Comparison of ENCODE assay signal across 1 cellular context in the genomic region with DNA sequence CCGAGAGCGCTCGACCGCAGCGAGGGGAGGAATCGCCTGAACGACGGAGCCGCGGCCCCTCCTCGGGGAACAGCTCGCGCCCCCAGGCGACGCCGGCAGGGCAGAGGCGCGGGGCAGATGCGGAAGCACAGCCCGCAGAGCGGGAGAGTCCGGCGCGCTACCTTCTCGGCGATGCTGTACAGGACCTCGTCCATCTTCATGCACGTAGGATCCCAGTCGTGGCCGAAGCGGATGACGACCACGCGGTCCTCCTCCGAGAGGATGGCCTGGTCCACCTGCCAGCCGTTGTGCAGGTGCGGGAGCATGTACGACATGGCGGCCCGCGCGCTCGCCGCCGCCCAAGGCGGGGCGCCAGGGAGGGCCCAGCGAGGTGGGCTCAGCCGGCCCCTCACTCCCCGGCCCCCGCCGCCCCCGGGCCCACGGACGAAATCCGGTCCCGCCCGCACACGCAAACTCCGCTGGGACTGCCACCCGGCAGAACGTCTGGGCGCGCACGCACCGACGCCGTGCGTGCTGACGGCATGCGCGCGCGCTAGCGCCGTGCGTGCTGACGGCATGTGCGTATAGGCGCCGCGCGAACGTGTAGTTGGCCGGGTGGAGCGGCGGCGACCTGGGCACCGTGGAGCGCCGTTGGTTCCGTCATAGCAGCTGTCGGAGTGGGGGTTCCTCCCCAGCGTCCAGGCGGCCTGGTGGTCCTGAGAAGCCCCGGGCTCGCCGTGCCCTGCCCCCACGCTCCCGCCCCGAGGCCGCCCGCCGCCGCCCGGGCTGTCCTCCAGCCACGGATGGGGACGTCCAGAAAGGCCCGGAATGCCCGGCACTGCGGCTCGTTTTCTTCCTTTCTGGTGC.
TF ChIP-seq lines count a peak whose summit lies in the region.

A gene with protein sequence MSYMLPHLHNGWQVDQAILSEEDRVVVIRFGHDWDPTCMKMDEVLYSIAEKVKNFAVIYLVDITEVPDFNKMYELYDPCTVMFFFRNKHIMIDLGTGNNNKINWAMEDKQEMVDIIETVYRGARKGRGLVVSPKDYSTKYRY (minus strand): TSS at position 485 of the 846 bp plus-strand sequence. CDS start 171 bp downstream, at position 314.

TF ChIP-seq in GM12878, 131 proteins besides CTCF, POLR2A, EP300 and RAD21 (continued from another document and continues in another):
- TF ChIP-seq ZNF687 (IDR thresholded peaks at IDR 0.05) (peak; percentile 96), BMI1 (IDR thresholded peaks at IDR 0.05; ENCODE audit: borderline replicate concordance) (no peak), FOXK2 (IDR thresholded peaks at IDR 0.05) (no peak), RBBP5 (conservative IDR thresholded peaks at IDR 0.05) (0 out of 2 replicates have a peak, but pooled peaks have one; percentile 44), POU2F2 (IDR thresholded peaks at IDR 0.05; ENCODE audit: borderline replicate concordance, low read depth, low read length) (peak; percentile 55; the same call in 2 of the 3 replicates), HDAC2 (IDR thresholded peaks at IDR 0.05) (no peak), TARDBP (IDR thresholded peaks at IDR 0.05; ENCODE audit: borderline replicate concordance) (no peak), HDAC6 (IDR thresholded peaks at IDR 0.05; ENCODE audit: unreplicated experiment) (no peak), RB1 (IDR thresholded peaks at IDR 0.05; ENCODE audit: borderline replicate concordance) (peak; percentile 27; the same call in 1 of the 2 replicates), RFX5 (IDR thresholded peaks at IDR 0.05; ENCODE audit: low read depth, low read length) (0 out of 2 replicates have a peak, but pooled peaks have one; percentile 43), SIX5 (IDR thresholded peaks at IDR 0.05; ENCODE audit: low read depth, low read length, severe bottlenecking) (peak; percentile 31), CEBPZ (IDR thresholded peaks at IDR 0.05; ENCODE audit: low read depth, low read length) (no peak), ETV6 (conservative IDR thresholded peaks at IDR 0.05 in 1 of 2, IDR thresholded peaks at IDR 0.05 in 1 of 2; ENCODE audit: borderline replicate concordance in 1 of 2, low read depth in 1 of 2) (no peak), NFXL1 (IDR thresholded peaks at IDR 0.05; ENCODE audit: borderline replicate concordance) (no peak), ZNF622 (IDR thresholded peaks at IDR 0.05) (no peak), ZNF207 (IDR thresholded peaks at IDR 0.05; ENCODE audit: borderline replicate concordance) (no peak), TAF1 (IDR thresholded peaks at IDR 0.05; ENCODE audit: borderline replicate concordance, low read depth, low read length) (peak; percentile 65; the same call in 1 of the 2 replicates), BHLHE40 (IDR thresholded peaks at IDR 0.05; ENCODE audit: borderline replicate concordance in 1 of 2, low read depth in 2 of 2, low read length in 1 of 2) (peak in 1 of 2 experiments; percentile 82; a peak in 1 of 4 replicates), NR2F1 (conservative IDR thresholded peaks at IDR 0.05) (no peak), MTA3 (IDR thresholded peaks at IDR 0.05; ENCODE audit: borderline replicate concordance, low read length) (no peak), POLR2AphosphoS2 (IDR thresholded peaks at IDR 0.05; ENCODE audit: low read depth, low read length) (peak; percentile 34; the same call in 1 of the 2 replicates), PKNOX1 (IDR thresholded peaks at IDR 0.05) (no peak), IKZF2 (IDR thresholded peaks at IDR 0.05) (peak; percentile 20 to 35; a peak in 2 of 4 replicates), SMAD1 (IDR thresholded peaks at IDR 0.05; ENCODE audit: low read depth, partially characterized antibody) (no peak), CBX3 (IDR thresholded peaks at IDR 0.05; ENCODE audit: borderline replicate concordance, low read depth) (no peak), CREB1 (IDR thresholded peaks at IDR 0.05; ENCODE audit: low read depth) (peak; percentile 95), SUZ12 (IDR thresholded peaks at IDR 0.05; ENCODE audit: unreplicated experiment) (no peak), EZH2 (IDR thresholded peaks at IDR 0.05; ENCODE audit: borderline replicate concordance, control insufficient read depth, low read depth, low read length) (no peak), NBN (IDR thresholded peaks at IDR 0.05) (0 out of 2 replicates have a peak, but pooled peaks have one; percentile 27), BACH1 (IDR thresholded peaks at IDR 0.05; ENCODE audit: borderline replicate concordance) (peak; percentile 68; the same call in 1 of the 2 replicates), SMC3 (IDR thresholded peaks at IDR 0.05; ENCODE audit: borderline replicate concordance, low read length) (peak; percentile 40; the same call in 1 of the 2 replicates), MXI1 (IDR thresholded peaks at IDR 0.05; ENCODE audit: low read depth, low read length) (peak; percentile 75), NR2C1 (IDR thresholded peaks at IDR 0.05) (no peak), MEF2B (IDR thresholded peaks at IDR 0.05; ENCODE audit: partially characterized antibody, poor library complexity, severe bottlenecking) (peak; percentile 38), SRF (IDR thresholded peaks at IDR 0.05; ENCODE audit: low read depth in 2 of 2, low read length in 2 of 2) (no peak), TCF12 (IDR thresholded peaks at IDR 0.05; ENCODE audit: low read depth, low read length) (0 out of 2 replicates have a peak, but pooled peaks have one; percentile 21), SMAD5 (IDR thresholded peaks at IDR 0.05; ENCODE audit: low read depth) (peak; percentile 75; the same call in 1 of the 2 replicates), NRF1 (conservative IDR thresholded peaks at IDR 0.05; ENCODE audit: low read depth, low read length) (peak; percentile 39; the same call in 1 of the 2 replicates), RAD51 (IDR thresholded peaks at IDR 0.05) (no peak), POLR2AphosphoS5 (IDR thresholded peaks at IDR 0.05; ENCODE audit: low read length) (peak; percentile 90)
- TF ChIP-seq, protein P1, sequence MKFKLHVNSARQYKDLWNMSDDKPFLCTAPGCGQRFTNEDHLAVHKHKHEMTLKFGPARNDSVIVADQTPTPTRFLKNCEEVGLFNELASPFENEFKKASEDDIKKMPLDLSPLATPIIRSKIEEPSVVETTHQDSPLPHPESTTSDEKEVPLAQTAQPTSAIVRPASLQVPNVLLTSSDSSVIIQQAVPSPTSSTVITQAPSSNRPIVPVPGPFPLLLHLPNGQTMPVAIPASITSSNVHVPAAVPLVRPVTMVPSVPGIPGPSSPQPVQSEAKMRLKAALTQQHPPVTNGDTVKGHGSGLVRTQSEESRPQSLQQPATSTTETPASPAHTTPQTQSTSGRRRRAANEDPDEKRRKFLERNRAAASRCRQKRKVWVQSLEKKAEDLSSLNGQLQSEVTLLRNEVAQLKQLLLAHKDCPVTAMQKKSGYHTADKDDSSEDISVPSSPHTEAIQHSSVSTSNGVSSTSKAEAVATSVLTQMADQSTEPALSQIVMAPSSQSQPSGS (IDR thresholded peaks at IDR 0.05; ENCODE audit: low read length), result no peak
- TF ChIP-seq, protein P2, sequence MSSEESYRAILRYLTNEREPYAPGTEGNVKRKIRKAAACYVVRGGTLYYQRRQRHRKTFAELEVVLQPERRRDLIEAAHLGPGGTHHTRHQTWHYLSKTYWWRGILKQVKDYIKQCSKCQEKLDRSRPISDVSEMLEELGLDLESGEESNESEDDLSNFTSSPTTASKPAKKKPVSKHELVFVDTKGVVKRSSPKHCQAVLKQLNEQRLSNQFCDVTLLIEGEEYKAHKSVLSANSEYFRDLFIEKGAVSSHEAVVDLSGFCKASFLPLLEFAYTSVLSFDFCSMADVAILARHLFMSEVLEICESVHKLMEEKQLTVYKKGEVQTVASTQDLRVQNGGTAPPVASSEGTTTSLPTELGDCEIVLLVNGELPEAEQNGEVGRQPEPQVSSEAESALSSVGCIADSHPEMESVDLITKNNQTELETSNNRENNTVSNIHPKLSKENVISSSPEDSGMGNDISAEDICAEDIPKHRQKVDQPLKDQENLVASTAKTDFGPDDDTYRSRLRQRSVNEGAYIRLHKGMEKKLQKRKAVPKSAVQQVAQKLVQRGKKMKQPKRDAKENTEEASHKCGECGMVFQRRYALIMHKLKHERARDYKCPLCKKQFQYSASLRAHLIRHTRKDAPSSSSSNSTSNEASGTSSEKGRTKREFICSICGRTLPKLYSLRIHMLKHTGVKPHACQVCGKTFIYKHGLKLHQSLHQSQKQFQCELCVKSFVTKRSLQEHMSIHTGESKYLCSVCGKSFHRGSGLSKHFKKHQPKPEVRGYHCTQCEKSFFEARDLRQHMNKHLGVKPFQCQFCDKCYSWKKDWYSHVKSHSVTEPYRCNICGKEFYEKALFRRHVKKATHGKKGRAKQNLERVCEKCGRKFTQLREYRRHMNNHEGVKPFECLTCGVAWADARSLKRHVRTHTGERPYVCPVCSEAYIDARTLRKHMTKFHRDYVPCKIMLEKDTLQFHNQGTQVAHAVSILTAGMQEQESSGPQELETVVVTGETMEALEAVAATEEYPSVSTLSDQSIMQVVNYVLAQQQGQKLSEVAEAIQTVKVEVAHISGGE (CRISPR knock-in tag; IDR thresholded peaks at IDR 0.05), result 0 out of 2 replicates have a peak, but pooled peaks have one; percentile 24
- TF ChIP-seq, protein P3, sequence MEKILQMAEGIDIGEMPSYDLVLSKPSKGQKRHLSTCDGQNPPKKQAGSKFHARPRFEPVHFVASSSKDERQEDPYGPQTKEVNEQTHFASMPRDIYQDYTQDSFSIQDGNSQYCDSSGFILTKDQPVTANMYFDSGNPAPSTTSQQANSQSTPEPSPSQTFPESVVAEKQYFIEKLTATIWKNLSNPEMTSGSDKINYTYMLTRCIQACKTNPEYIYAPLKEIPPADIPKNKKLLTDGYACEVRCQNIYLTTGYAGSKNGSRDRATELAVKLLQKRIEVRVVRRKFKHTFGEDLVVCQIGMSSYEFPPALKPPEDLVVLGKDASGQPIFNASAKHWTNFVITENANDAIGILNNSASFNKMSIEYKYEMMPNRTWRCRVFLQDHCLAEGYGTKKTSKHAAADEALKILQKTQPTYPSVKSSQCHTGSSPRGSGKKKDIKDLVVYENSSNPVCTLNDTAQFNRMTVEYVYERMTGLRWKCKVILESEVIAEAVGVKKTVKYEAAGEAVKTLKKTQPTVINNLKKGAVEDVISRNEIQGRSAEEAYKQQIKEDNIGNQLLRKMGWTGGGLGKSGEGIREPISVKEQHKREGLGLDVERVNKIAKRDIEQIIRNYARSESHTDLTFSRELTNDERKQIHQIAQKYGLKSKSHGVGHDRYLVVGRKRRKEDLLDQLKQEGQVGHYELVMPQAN (conservative IDR thresholded peaks at IDR 0.05), result peak; percentile 61
